In genomic region chr10:3538850-3539531, GRCh38 we compare ENCODE assay signal across 9 cellular contexts.
DNase-seq lines count a peak whose midpoint lies in the region; ATAC-seq, FAIRE-seq and TF ChIP-seq lines count a peak whose summit lies in the region.
"Had no signal": no experiment of that assay in that cellular context is flagged by ENCODE, and none has a peak within 500 bp of the region (broad histone marks: within the 10 kb centered on the region; RNA-seq: fewer than 3 reads in every experiment).

No MANE protein-coding gene starts in this region.

- FAIRE-seq in small intestine (lab: Jason Lieb, UNC), result no peak

- peak overlapping the region; percentile 95 for H3K27ac ChIP-seq in AG04450 (ENCODE audit: low read depth, low read length)
- H3K27ac ChIP-seq in mesenchymal stem cell (ENCODE audit: low read length, poor library complexity, severe bottlenecking), result peak overlapping the region; percentile 93
- H3K27ac ChIP-seq in Karpas-422 (ENCODE audit: low read length), result no peak overlapping the region
- H3K27ac ChIP-seq in small intestine (ENCODE audit: low read depth in 1 of 2, low read length in 1 of 2), result peak overlapping the region in 1 of 2 donors; percentile 68
- H3K27ac ChIP-seq: cardiac muscle cell had no signal

- H3K4me3 ChIP-seq in AG04450 (ENCODE audit: low read depth, low read length), result no peak overlapping the region
- no peak overlapping the region for H3K4me3 ChIP-seq in cardiac fibroblast (replicated peaks in 1 of 2; ENCODE audit: low read depth in 2 of 2, low read length in 2 of 2)
- H3K4me3 ChIP-seq in mesenchymal stem cell (ENCODE audit: insufficient read depth in 1 of 2, low read depth in 1 of 2, low read length in 2 of 2), result peak overlapping the region in 1 of 2 experiments; percentile 8
- no peak overlapping the region for H3K4me3 ChIP-seq in Karpas-422 (ENCODE audit: low read length)
- no peak overlapping the region for H3K4me3 ChIP-seq in small intestine (ENCODE audit: low read depth in 1 of 2, low read length in 2 of 2)
- H3K4me3 ChIP-seq: cardiac muscle cell had no signal

- H3K18ac ChIP-seq in mesenchymal stem cell (ENCODE audit: low read depth in 1 of 2, low read length in 2 of 2), result peak overlapping the region; percentile 58 to 89

- H3K23ac ChIP-seq in mesenchymal stem cell (ENCODE audit: low read length in 2 of 2), result no peak overlapping the region

- WGBS in mesenchymal stem cell, result 72% methylated on average over 22 of the region's 22 CpGs
- 68 to 74% (median 74%) methylated on average over 22 of the region's 22 CpGs for WGBS in small intestine, 3 donors

- H3K4ac ChIP-seq in mesenchymal stem cell (ENCODE audit: low read depth in 1 of 2, low read length in 2 of 2), result peak overlapping the region in 1 of 2 experiments; percentile 70

- POLR2A ChIA-PET in AG04450 (lab: Yijun Ruan, JAX), result interaction anchor here (1.1 to 1.3 kb wide), 3 partner anchors 13 to 236 kb away, joined by 3 to 4 read pairs (median 4); no protein-coding TSS in a partner anchor

- no peak for ATAC-seq in GM21367 (IDR thresholded peaks at IDR 0.05; ENCODE audit: unreplicated experiment)

- H2BK15ac ChIP-seq in mesenchymal stem cell (ENCODE audit: low read depth, poor library complexity, severe bottlenecking), result peak overlapping the region; percentile 60

- H4K8ac ChIP-seq in mesenchymal stem cell (ENCODE audit: low read length), result peak overlapping the region; percentile 76

- peak overlapping the region; percentile 70 to 86 for H2BK12ac ChIP-seq in mesenchymal stem cell (ENCODE audit: low read length in 2 of 2)

- H3K4me2 ChIP-seq in mesenchymal stem cell (ENCODE audit: low read length, poor library complexity, severe bottlenecking), result peak overlapping the region; percentile 2
- H3K4me2 ChIP-seq in Karpas-422 (ENCODE audit: low read depth, low read length, poor library complexity, severe bottlenecking), result no peak overlapping the region

- H3K14ac ChIP-seq in mesenchymal stem cell (ENCODE audit: low read length in 2 of 2), result peak overlapping the region in 1 of 2 experiments; percentile 19

- H4K91ac ChIP-seq in mesenchymal stem cell (ENCODE audit: low read length), result peak overlapping the region; percentile 57

- H3K79me1 ChIP-seq in mesenchymal stem cell (replicated peaks; ENCODE audit: low read length, poor library complexity, severe bottlenecking), result peaks cover 2% of the 10 kb centered on the region

- no peak for TF ChIP-seq CTCF in AG04450 (IDR thresholded peaks at IDR 0.05; ENCODE audit: low read depth, low read length)
- no peak for TF ChIP-seq CTCF in cardiac fibroblast (IDR thresholded peaks at IDR 0.05; ENCODE audit: low read depth, low read length)

- peak overlapping the region; percentile 91 for H2BK5ac ChIP-seq in mesenchymal stem cell (ENCODE audit: low read depth, low read length, poor library complexity, severe bottlenecking)

- H2BK120ac ChIP-seq in mesenchymal stem cell (ENCODE audit: low read depth, low read length), result peak overlapping the region; percentile 29

- H3K36me3 ChIP-seq in mesenchymal stem cell (ENCODE audit: control insufficient read depth in 1 of 2, insufficient read depth in 2 of 2, low read depth in 1 of 2, low read length in 2 of 2) (no peaks in the 10 kb centered on the region), Karpas-422 (ENCODE audit: insufficient read depth, low read length) (no peaks in the 10 kb centered on the region), small intestine (ENCODE audit: control insufficient read depth in 2 of 2, insufficient read depth in 2 of 2, low read length in 2 of 2) (no peaks in the 10 kb centered on the region)
- H3K36me3 ChIP-seq: cardiac muscle cell had no signal

- H3K79me2 ChIP-seq in Karpas-422 (ENCODE audit: low read length), result no peaks in the 10 kb centered on the region

- DNase-seq in AG04450 (ENCODE audit: low read depth, low spot score), result peak; percentile 81
- peak; percentile 25 for DNase-seq in HS-5 (ENCODE audit: low read depth)
- peak; percentile 96 to 98 for DNase-seq in cardiac fibroblast (ENCODE audit: low read depth in 2 of 2)
- DNase-seq in mesenchymal stem cell, result peak; percentile 95
- no peak for DNase-seq in Karpas-422
- no peak for DNase-seq in hippocampal formation (lab: John Stamatoyannopoulos, UW)
- no peak for DNase-seq in small intestine

- peaks cover 27% of the 10 kb centered on the region for H3K4me1 ChIP-seq in mesenchymal stem cell (ENCODE audit: control insufficient read depth, insufficient read depth, low read depth, low read length)
- H3K4me1 ChIP-seq in Karpas-422 (ENCODE audit: low read length), result no peaks in the 10 kb centered on the region
- no peaks in the 10 kb centered on the region for H3K4me1 ChIP-seq in small intestine (ENCODE audit: control insufficient read depth in 2 of 2, insufficient read depth in 1 of 2, low read depth in 1 of 2, low read length in 1 of 2)

- CTCF ChIA-PET in AG04450 (lab: Charles Lee), result no interaction called here

- no peaks in the 10 kb centered on the region for H4K20me1 ChIP-seq in Karpas-422 (ENCODE audit: insufficient read depth, low read depth, low read length)

- peak overlapping the region; percentile 94 for H2AK5ac ChIP-seq in mesenchymal stem cell (ENCODE audit: low read length, severe bottlenecking)

- H2AFZ ChIP-seq in mesenchymal stem cell (ENCODE audit: low read depth, low read length), result peak overlapping the region; percentile 46
- H2AFZ ChIP-seq in Karpas-422 (ENCODE audit: low read length), result no peak overlapping the region

- H3K27me3 ChIP-seq in AG04450 (ENCODE audit: control insufficient read depth, insufficient read depth, low read length) (no peaks in the 10 kb centered on the region), mesenchymal stem cell (ENCODE audit: control insufficient read depth in 1 of 2, insufficient read depth in 1 of 2, low read length in 2 of 2) (no peaks in the 10 kb centered on the region), Karpas-422 (ENCODE audit: low read length) (no peaks in the 10 kb centered on the region), small intestine (ENCODE audit: control insufficient read depth in 2 of 2, insufficient read depth in 2 of 2, low read length in 2 of 2) (no peaks in the 10 kb centered on the region)
- H3K27me3 ChIP-seq: cardiac muscle cell had no signal

- no peaks in the 10 kb centered on the region for H3K9me2 ChIP-seq in Karpas-422 (replicated peaks; ENCODE audit: insufficient read depth, low read length)

- H3K9ac ChIP-seq in mesenchymal stem cell (ENCODE audit: low read length) (peak overlapping the region; percentile 36), Karpas-422 (ENCODE audit: low read length) (no peak overlapping the region)

- H3K9me3 ChIP-seq in AG04450 (ENCODE audit: control insufficient read depth, insufficient read depth, low read length) (peaks cover 3% of the 10 kb centered on the region; the same call in 1 of the 2 replicates), mesenchymal stem cell (ENCODE audit: control insufficient read depth, low read length) (no peaks in the 10 kb centered on the region), Karpas-422 (ENCODE audit: low read length) (no peaks in the 10 kb centered on the region), small intestine (ENCODE audit: control insufficient read depth, low read depth) (no peaks in the 10 kb centered on the region)

Comparison
In these comparisons a context has a peak if more than half of its experiments do, and no peak if none do; other contexts are left out.
1. DNase-seq: peak in AG04450 (single experiment), HS-5 (single experiment), cardiac fibroblast (2 of 2) and mesenchymal stem cell (single experiment); none in Karpas-422 (single experiment), hippocampal formation (0 of 2) and small intestine (single experiment).